ENCODE assay signal across 8 cellular contexts in the genomic region with DNA sequence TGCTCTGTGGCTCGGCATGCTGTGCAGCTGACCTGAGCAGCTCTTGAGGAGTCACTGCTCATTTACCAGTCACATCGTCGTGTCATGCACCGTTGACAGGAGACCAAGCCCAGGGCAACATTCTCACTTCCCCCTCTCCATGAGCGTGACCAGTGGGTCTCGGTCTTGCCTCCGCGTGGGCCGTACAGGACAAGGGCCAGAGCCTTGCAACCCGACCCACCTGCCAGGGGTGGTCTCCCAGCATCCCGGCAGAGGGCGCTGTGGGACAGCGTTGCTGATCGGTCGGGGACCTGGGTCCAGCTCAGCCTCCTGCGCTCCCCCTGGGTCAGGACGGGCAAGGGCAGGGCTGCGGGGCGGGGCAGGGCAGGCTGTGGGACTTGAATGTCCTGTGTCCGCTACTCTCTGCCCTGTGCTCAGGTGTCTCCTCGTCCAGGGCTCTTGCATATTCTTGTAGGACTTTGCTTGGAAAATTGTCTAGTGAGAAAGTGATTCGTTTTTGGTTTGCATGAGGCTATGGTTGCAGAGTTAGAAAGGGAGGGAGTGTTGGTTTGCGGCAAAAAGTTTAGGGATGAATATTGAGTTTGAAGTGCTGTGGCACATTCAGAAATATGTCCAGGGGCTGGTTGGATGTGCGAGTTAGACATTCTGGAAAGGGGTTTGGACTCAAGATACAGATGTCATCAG. TPM values are rescaled to one million over a fixed set of nuclear protein-coding genes. Genes with fewer than 3 reads are reported as not detected.
DNase-seq lines count a peak whose midpoint lies in the region; ATAC-seq and TF ChIP-seq lines count a peak whose summit lies in the region.

No MANE protein-coding gene starts in this region.

- H3K9me3 Mint-ChIP-seq in memory B cell: no peaks in the 10 kb centered on the region

- H3K4me1 ChIP-seq in BE2C: no peaks in the 10 kb centered on the region

- H3K27ac Mint-ChIP-seq in memory B cell: no peak overlapping the region

- H3K4me1 Mint-ChIP-seq in memory B cell: peaks cover 21% of the 10 kb centered on the region

- peaks cover 8% of the 10 kb centered on the region for H3K36me3 Mint-ChIP-seq in memory B cell

- ATAC-seq in GM19025 (IDR thresholded peaks at IDR 0.05; ENCODE audit: low read depth, unreplicated experiment) (peak; percentile 92), HG03342 (IDR thresholded peaks at IDR 0.05; ENCODE audit: unreplicated experiment) (peak; percentile 89), memory B cell (ENCODE audit: low read depth) (peak; percentile 97)

- H3K4me3 Mint-ChIP-seq in memory B cell: peak overlapping the region; percentile 42

- H3K27me3 Mint-ChIP-seq in memory B cell: no peaks in the 10 kb centered on the region

- peak; percentile 74 for TF ChIP-seq CTCF in BE2C (IDR thresholded peaks at IDR 0.05; ENCODE audit: low read depth, low read length)

- H3K4me3 ChIP-seq in BE2C (ENCODE audit: low read depth, low read length): peak overlapping the region; percentile 28

- no peaks in the 10 kb centered on the region for H3K27me3 ChIP-seq in BE2C

- peaks cover 19% of the 10 kb centered on the region for H3K36me3 ChIP-seq in BE2C

- H3K9me3 ChIP-seq in BE2C: no peaks in the 10 kb centered on the region

- DNase-seq in BE2C (peak; percentile 87), NCI-H774 (lab: John Stamatoyannopoulos, UW) (peak; percentile 77), ecto neural progenitor cell (ENCODE audit: low spot score) (peak; percentile 95), memory B cell (ENCODE audit: low spot score in 2 of 2) (peak; percentile 79 to 93)
- peak; percentile 90 to 92 for DNase-seq in activated CD4-positive, alpha-beta T cell treated with anti-CD3 and anti-CD28 coated beads, Interleukin-2, amount 50 U/mL, for 48 hours
- peak; percentile 73 to 76 for DNase-seq in stimulated activated CD8-positive, alpha-beta memory T cell treated with anti-CD3 and anti-CD28 coated beads, Interleukin-15, amount 100 ng/mL, for 48 hours (ENCODE audit: low read depth in 2 of 2)

RNA-seq across cellular contexts. Expression of gene EIF4G2, which starts 16.2 kb away (rescaled TPM):
- 461 TPM for polyA plus RNA-seq in BE2C (2012; ENCODE audit: insufficient read depth, insufficient read length, low read depth)

RNA-seq across cellular contexts. Expression of gene CTR9, which starts 41.5 kb away (rescaled TPM):
- polyA plus RNA-seq in BE2C (2012; ENCODE audit: insufficient read depth, insufficient read length, low read depth): 29.4 TPM

Comparison
In these comparisons a context has a peak if more than half of its experiments do, and no peak if none do; other contexts are left out.
1. Peak in every context shown above with its lines: DNase-seq, ATAC-seq and H3K4me3 ChIP-seq.